ENCODE assay signal across 1 cellular context in the genomic region with DNA sequence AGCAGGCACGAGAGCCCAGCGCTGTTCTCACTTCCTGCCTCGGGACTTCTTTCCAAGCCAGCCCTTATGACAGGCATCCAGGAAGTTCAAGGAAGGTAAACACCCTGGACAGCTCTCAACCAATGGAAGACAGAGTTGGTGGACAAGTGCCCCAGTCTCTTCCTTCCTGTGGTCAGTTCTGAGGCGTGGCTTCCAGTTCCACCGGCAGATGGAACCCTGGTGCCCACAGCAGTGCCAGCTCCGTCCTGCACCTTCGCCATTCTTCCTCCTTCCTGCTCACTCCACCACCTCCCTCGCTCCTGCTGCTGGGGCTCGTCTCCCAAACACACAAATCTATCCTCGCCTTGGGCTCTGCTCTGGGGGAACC.
TF ChIP-seq lines count a peak whose summit lies in the region.

No MANE protein-coding gene starts in this region.

TF ChIP-seq in HepG2, 621 proteins besides CTCF, POLR2A, EP300 and RAD21 (continued from another document):
- TF ChIP-seq SP1 (IDR thresholded peaks at IDR 0.05) (no peak), SP1 (CRISPR knock-in tag; IDR thresholded peaks at IDR 0.05) (no peak)
